8 cellular contexts compared by ENCODE assay signal in the genomic region with DNA sequence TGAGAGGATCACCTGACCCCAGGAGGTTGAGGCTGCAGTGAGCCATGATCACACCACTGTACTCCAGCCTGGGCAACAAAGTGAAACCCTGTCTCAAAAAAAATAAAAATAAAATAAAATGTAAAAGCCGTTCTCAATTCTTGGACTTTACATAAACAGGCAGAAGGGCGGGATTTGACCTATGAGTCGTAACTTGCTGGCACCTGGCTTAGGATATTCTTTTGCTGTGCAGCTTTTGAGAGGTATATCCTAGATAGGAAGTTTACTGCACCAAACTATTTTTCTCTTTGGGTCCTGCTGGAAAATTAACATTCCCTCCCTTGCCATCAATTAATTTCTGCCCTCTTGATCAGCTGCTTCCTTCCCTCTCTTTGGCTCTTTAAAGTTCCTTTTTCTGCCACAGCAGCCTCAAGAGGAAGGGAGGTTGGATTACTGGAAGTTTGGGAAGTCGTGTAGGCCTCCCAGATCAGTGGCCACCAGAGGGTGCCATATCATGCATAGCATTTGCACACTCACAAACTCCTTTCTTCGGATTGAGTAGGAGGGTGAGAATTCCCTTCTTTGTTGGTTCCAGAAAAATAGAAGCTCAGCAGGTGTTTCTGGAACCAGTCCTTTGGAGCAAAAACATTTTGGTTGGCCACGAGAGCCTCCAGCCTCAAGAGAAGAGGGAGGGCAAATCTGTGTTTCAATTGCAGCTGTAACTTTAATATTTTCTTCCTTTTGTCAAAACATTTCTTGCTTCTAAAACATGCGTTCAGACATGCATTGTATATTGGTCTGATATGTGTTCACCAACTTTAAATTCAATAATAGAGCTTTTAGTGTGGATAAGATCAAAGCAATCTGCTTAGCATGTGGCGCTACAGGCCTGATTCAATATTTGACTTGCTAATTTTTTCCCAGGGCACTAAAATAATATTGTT.
DNase-seq lines count a peak whose midpoint lies in the region; ATAC-seq, FAIRE-seq and TF ChIP-seq lines count a peak whose summit lies in the region.

No MANE protein-coding gene starts in this region.

- H4K20me1 ChIP-seq in GM12878 (ENCODE audit: control insufficient read depth, insufficient read depth): no peaks in the 10 kb centered on the region

- TF ChIP-seq CTCF in GM12878 (IDR thresholded peaks at IDR 0.05 in 2 of 3, conservative IDR thresholded peaks at IDR 0.05 in 1 of 3; ENCODE audit: control insufficient read depth in 2 of 3, extremely low read depth in 1 of 3, insufficient read depth in 1 of 3, low read depth in 3 of 3, low read length in 3 of 3) (peak; percentile 49 to 72 (median 61)), gastrocnemius medialis (IDR thresholded peaks at IDR 0.05 in 4 of 5, conservative IDR thresholded peaks at IDR 0.05 in 1 of 5) (peak; percentile 66 to 85 (median 74))

- H3K9ac ChIP-seq in GM12878 (ENCODE audit: control insufficient read depth, insufficient read depth, low read length): no peak overlapping the region

- RAD21 ChIA-PET in GM12878 (lab: Charles Lee; ENCODE audit: unreplicated experiment): interaction anchor here (0.9 to 3.5 kb wide), 3 partner anchors 66 to 74 kb away, joined by 3 to 18 read pairs (median 3); no protein-coding TSS in a partner anchor

- ATAC-seq in GM12878 (no peak), gastrocnemius medialis (peak; percentile 60 to 85), HG02973 (IDR thresholded peaks at IDR 0.05; ENCODE audit: unreplicated experiment) (no peak)

- peaks cover 12 to 13% of the 10 kb centered on the region in 2 experiments for H3K36me3 ChIP-seq in GM12878 (ENCODE audit: control insufficient read depth in 2 of 2, insufficient read depth in 2 of 2, low read length in 1 of 2)
- no peaks in the 10 kb centered on the region for H3K36me3 ChIP-seq in gastrocnemius medialis

- peak; percentile 57 for TF ChIP-seq RAD21 in GM12878 (IDR thresholded peaks at IDR 0.05; ENCODE audit: insufficient read depth, low read depth, low read length)

- SMC1A ChIA-PET in GM12878 (lab: Charles Lee; ENCODE audit: uncharacterized antibody, unreplicated experiment): interaction anchor here (0.6 to 2.7 kb wide), 18 partner anchors 8 to 463 kb away, joined by 3 to 14 read pairs (median 3); no protein-coding TSS in a partner anchor

- in situ Hi-C loops in GM12878 (cut with MboI) (no loop called here), gastrocnemius medialis (cut with MboI; ENCODE audit: low sequenced_read_pairs in 4 of 4) (loop anchor here in 1 of 4 donors (25.0 kb wide), 1 partner anchor 390 kb away; a partner anchor contains a TSS)

- no peak overlapping the region for H3K27ac ChIP-seq in GM12878 (ENCODE audit: control insufficient read depth, insufficient read depth)
- peak overlapping the region; percentile 37 to 65 (median 58) for H3K27ac ChIP-seq in gastrocnemius medialis

- POLR2A ChIA-PET in GM12878 (lab: Charles Lee): interaction anchor here (0.6 kb wide), 1 partner anchor 359 kb away, joined by 4 read pairs; no protein-coding TSS in a partner anchor

- 73% methylated on average over 8 of the region's 8 CpGs for WGBS in GM12878 (ENCODE audit: insufficient coverage, insufficient replicate concordance, low lambda C conversion rate, missing lambda C conversion rate)

- no peak overlapping the region for H3K4me3 ChIP-seq in GM12878
- H3K4me3 ChIP-seq in gastrocnemius medialis: no peak overlapping the region

- H3K9me3 ChIP-seq in GM12878 (replicated peaks; ENCODE audit: control insufficient read depth, insufficient read depth, low read length) (no peaks in the 10 kb centered on the region; the same call in 2 of the 3 replicates), gastrocnemius medialis (no peaks in the 10 kb centered on the region)

- TF ChIP-seq POLR2A in GM12878 (IDR thresholded peaks at IDR 0.05; ENCODE audit: low read depth, low read length) (no peak), gastrocnemius medialis (IDR thresholded peaks at IDR 0.05) (no peak)

- no peak overlapping the region for H2AFZ ChIP-seq in GM12878 (ENCODE audit: control insufficient read depth, low read depth, low read length)

- DNase-seq in DMS79 treated with DMSO at 0.1 percent for 48 hours (lab: John Stamatoyannopoulos, UW) (peak; percentile 12), DMS79 (lab: John Stamatoyannopoulos, UW) (no peak), HuH-7 (ENCODE audit: low spot score) (peak; percentile 86), OCI-M1 (lab: John Stamatoyannopoulos, UW) (peak; percentile 56), GM12878 (ENCODE audit: low read depth, low spot score) (no peak), iPS DF 19.7 (ENCODE audit: low read depth, low spot score) (peak; percentile 69), gastrocnemius medialis (peak in 1 of 2 donors; percentile 66)

- H3K79me2 ChIP-seq in GM12878 (ENCODE audit: control insufficient read depth, insufficient read depth, low read length): no peaks in the 10 kb centered on the region

- H3K4me2 ChIP-seq in GM12878 (ENCODE audit: control insufficient read depth, insufficient read depth): no peak overlapping the region

- BruUV-seq in GM12878 (replicated peaks; lab: Mats Ljungman, UMichigan): TSS peak; percentile 13

- no peaks in the 10 kb centered on the region for H3K27me3 ChIP-seq in GM12878 (replicated peaks in 1 of 2; ENCODE audit: control insufficient read depth in 2 of 2, insufficient read depth in 2 of 2, low read length in 1 of 2)
- no peaks in the 10 kb centered on the region for H3K27me3 ChIP-seq in gastrocnemius medialis

- FAIRE-seq in GM12878 (lab: Jason Lieb, UNC): no peak

- intact Hi-C loops in GM12878 (cut with micrococcal nuclease; ENCODE audit: unreplicated experiment) (loop anchor here (1.0 to 2.0 kb wide), 2 partner anchors 75 to 149 kb away; no protein-coding TSS in a partner anchor), gastrocnemius medialis (cut with DNase I; ENCODE audit: low total_unique reads) (loop anchor here (2.0 to 10.0 kb wide), 2 partner anchors 237 to 397 kb away; no protein-coding TSS in a partner anchor)

- CTCF ChIA-PET in GM12878 (lab: Yijun Ruan, JAX): interaction anchor here (0.7 to 5.3 kb wide), 25 partner anchors 9 to 354 kb away, joined by 3 to 58 read pairs (median 4); no protein-coding TSS in a partner anchor

- peaks cover 16% of the 10 kb centered on the region for H3K4me1 ChIP-seq in GM12878 (ENCODE audit: control insufficient read depth, insufficient read depth, low read length)
- H3K4me1 ChIP-seq in gastrocnemius medialis: peaks cover 18 to 19% of the 10 kb centered on the region in 2 donors

- TF ChIP-seq EP300 in GM12878 (IDR thresholded peaks at IDR 0.05; ENCODE audit: borderline replicate concordance in 1 of 2, control insufficient read depth in 1 of 2, low read depth in 2 of 2, low read length in 2 of 2): no peak

TF ChIP-seq in GM12878, 131 proteins besides CTCF, POLR2A, EP300 and RAD21 (continues in another document):
- peak; percentile 36; the same call in 1 of the 2 replicates for TF ChIP-seq SMC3 (IDR thresholded peaks at IDR 0.05; ENCODE audit: borderline replicate concordance, low read length)
- TF ChIP-seq GATAD2B (conservative IDR thresholded peaks at IDR 0.05; ENCODE audit: low read depth): no peak
- no peak for TF ChIP-seq NR2C1 (IDR thresholded peaks at IDR 0.05)
- no peak for TF ChIP-seq TAF1 (IDR thresholded peaks at IDR 0.05; ENCODE audit: borderline replicate concordance, low read depth, low read length)
- no peak for TF ChIP-seq MEF2A (IDR thresholded peaks at IDR 0.05; ENCODE audit: insufficient read depth, low read depth, low read length)
- TF ChIP-seq CBX5 (IDR thresholded peaks at IDR 0.05; ENCODE audit: low read depth): no peak
- no peak for TF ChIP-seq ASH2L (IDR thresholded peaks at IDR 0.05; ENCODE audit: borderline replicate concordance, low read depth)
- no peak for TF ChIP-seq NFXL1 (IDR thresholded peaks at IDR 0.05; ENCODE audit: borderline replicate concordance)
- peak in 1 of 2 experiments; percentile 24; a peak in 1 of 4 replicates for TF ChIP-seq IKZF2 (IDR thresholded peaks at IDR 0.05)
- peak; percentile 32; the same call in 1 of the 2 replicates for TF ChIP-seq EED (IDR thresholded peaks at IDR 0.05; ENCODE audit: low read depth)
- TF ChIP-seq POLR2AphosphoS5 (IDR thresholded peaks at IDR 0.05; ENCODE audit: low read length): no peak
- peak; percentile 49; the same call in 1 of the 2 replicates for TF ChIP-seq IKZF1 (conservative IDR thresholded peaks at IDR 0.05)
- TF ChIP-seq SUPT20H (IDR thresholded peaks at IDR 0.05; ENCODE audit: borderline replicate concordance, control insufficient read depth, low read depth, low read length): no peak
- TF ChIP-seq RBBP5 (conservative IDR thresholded peaks at IDR 0.05): no peak

Comparison
In these comparisons a context has a peak if more than half of its experiments do, and no peak if none do; other contexts are left out.
1. DNase-seq: peak in DMS79 treated with DMSO at 0.1 percent for 48 hours (single experiment), HuH-7 (single experiment), OCI-M1 (single experiment) and iPS DF 19.7 (single experiment); none in DMS79 (single experiment) and GM12878 (single experiment).
2. ATAC-seq: peak in gastrocnemius medialis (2 of 2); none in GM12878 (single experiment) and HG02973 (single experiment).